In the genomic region with DNA sequence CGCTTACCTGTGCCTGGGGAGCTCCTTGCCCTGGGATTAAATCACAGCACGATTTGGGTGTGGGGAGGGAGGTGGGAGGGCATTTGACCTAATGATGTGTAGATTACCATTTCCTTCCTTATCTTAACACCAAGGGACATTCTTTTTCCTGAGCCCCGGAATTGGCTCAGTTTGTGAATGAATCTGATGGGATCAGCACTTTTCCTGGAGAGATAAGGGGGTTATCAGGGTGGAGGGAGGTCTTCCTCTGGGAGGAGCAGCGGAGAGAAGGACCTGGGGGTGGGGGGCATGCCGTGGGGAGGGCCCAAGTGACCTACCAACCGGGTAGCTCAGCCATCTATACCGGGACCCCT, we compare ENCODE assay signal across 23 cellular contexts.
DNase-seq lines count a peak whose midpoint lies in the region; ATAC-seq, FAIRE-seq and TF ChIP-seq lines count a peak whose summit lies in the region.
"Had no signal": no experiment of that assay in that cellular context is flagged by ENCODE, and none has a peak within 500 bp of the region (broad histone marks: within the 10 kb centered on the region; RNA-seq: fewer than 3 reads in every experiment).

No MANE protein-coding gene starts in this region.

- no peak overlapping the region for H3K4me3 ChIP-seq in HepG2 (replicated peaks in 1 of 3; ENCODE audit: insufficient read depth in 1 of 3, low read depth in 2 of 3, low read length in 3 of 3)
- H3K4me3 ChIP-seq in right lobe of liver, result no peak overlapping the region
- no peak overlapping the region for H3K4me3 ChIP-seq in astrocyte (ENCODE audit: insufficient read depth, low read depth, low read length)
- H3K4me3 ChIP-seq in mesenchymal stem cell (ENCODE audit: insufficient read depth in 1 of 2, low read depth in 1 of 2, low read length in 2 of 2), result no peak overlapping the region
- H3K4me3 ChIP-seq: HAP-1 had no signal

- H3K4me2 ChIP-seq in HepG2 (ENCODE audit: low read depth, low read length) (no peak overlapping the region), astrocyte (ENCODE audit: low read length) (no peak overlapping the region), mesenchymal stem cell (ENCODE audit: low read length, poor library complexity, severe bottlenecking) (no peak overlapping the region)

- no peak overlapping the region for H2BK5ac ChIP-seq in mesenchymal stem cell (ENCODE audit: low read depth, low read length, poor library complexity, severe bottlenecking)

- no peaks in the 10 kb centered on the region for H3K36me3 Mint-ChIP-seq in astrocyte (ENCODE audit: low read depth, unreplicated experiment)
- H3K36me3 Mint-ChIP-seq: CD8-positive, alpha-beta T cell; IgD-negative memory B cell had no signal

- H3K36me3 ChIP-seq in HepG2 (replicated peaks in 1 of 2; ENCODE audit: control insufficient read depth in 1 of 2, insufficient read depth in 2 of 2, low read length in 2 of 2), result no peaks in the 10 kb centered on the region
- no peaks in the 10 kb centered on the region for H3K36me3 ChIP-seq in right lobe of liver
- H3K36me3 ChIP-seq in astrocyte (ENCODE audit: insufficient read depth, low read length), result no peaks in the 10 kb centered on the region
- no peaks in the 10 kb centered on the region for H3K36me3 ChIP-seq in mesenchymal stem cell (ENCODE audit: control insufficient read depth in 1 of 2, insufficient read depth in 2 of 2, low read depth in 1 of 2, low read length in 2 of 2)
- H3K36me3 ChIP-seq: HAP-1 had no signal

- H3K27me3 ChIP-seq in HepG2 (ENCODE audit: control insufficient read depth in 1 of 2, insufficient read depth in 2 of 2, low read length in 2 of 2) (peaks cover 2 to 17% of the 10 kb centered on the region in 2 experiments; a peak in 4 of 5 replicates), right lobe of liver (no peaks in the 10 kb centered on the region), astrocyte (ENCODE audit: insufficient read depth, low read length) (no peaks in the 10 kb centered on the region), mesenchymal stem cell (ENCODE audit: control insufficient read depth in 1 of 2, insufficient read depth in 1 of 2, low read length in 2 of 2) (peaks cover 6 to 54% of the 10 kb centered on the region in 2 experiments)

- peaks cover 28% of the 10 kb centered on the region for H3K27me3 Mint-ChIP-seq in astrocyte (ENCODE audit: low read depth, unreplicated experiment)

- H3K79me2 ChIP-seq in HepG2 (ENCODE audit: insufficient read depth, low read length) (no peaks in the 10 kb centered on the region), astrocyte (ENCODE audit: insufficient read depth, low read length) (no peaks in the 10 kb centered on the region)

- H2BK12ac ChIP-seq in mesenchymal stem cell (ENCODE audit: low read length in 2 of 2), result no peak overlapping the region

- H3K79me1 ChIP-seq in mesenchymal stem cell (replicated peaks; ENCODE audit: low read length, poor library complexity, severe bottlenecking), result no peaks in the 10 kb centered on the region

- TF ChIP-seq CTCF in HepG2 (CRISPR knock-in tag; IDR thresholded peaks at IDR 0.05) (no peak), right lobe of liver (IDR thresholded peaks at IDR 0.05) (no peak), astrocyte (IDR thresholded peaks at IDR 0.05; ENCODE audit: insufficient read depth, low read depth, low read length) (no peak)

- POLR2A ChIA-PET in HepG2 (lab: Yijun Ruan, JAX), result no interaction called here

- H2BK15ac ChIP-seq in mesenchymal stem cell (ENCODE audit: low read depth, poor library complexity, severe bottlenecking), result no peak overlapping the region

- no peak overlapping the region for H3K27ac ChIP-seq in HepG2 (ENCODE audit: extremely low read length, insufficient read depth, low read length)
- H3K27ac ChIP-seq in right lobe of liver, result no peak overlapping the region
- H3K27ac ChIP-seq in astrocyte (ENCODE audit: low read depth, low read length), result no peak overlapping the region
- no peak overlapping the region for H3K27ac ChIP-seq in mesenchymal stem cell (ENCODE audit: low read length, poor library complexity, severe bottlenecking)
- no peak overlapping the region for H3K27ac ChIP-seq in substantia nigra (ENCODE audit: low read depth, low read length, poor library complexity, severe bottlenecking)
- H3K27ac ChIP-seq: 22Rv1, HL-60 had no signal

- peak overlapping the region in 1 of 2 experiments; percentile 13 for H3K14ac ChIP-seq in mesenchymal stem cell (ENCODE audit: low read length in 2 of 2)

- H3K4ac ChIP-seq in mesenchymal stem cell (ENCODE audit: low read depth in 1 of 2, low read length in 2 of 2), result peak overlapping the region in 1 of 2 experiments; percentile 9

- no peak overlapping the region for H3K18ac ChIP-seq in mesenchymal stem cell (ENCODE audit: low read depth in 1 of 2, low read length in 2 of 2)

- H3K4me1 ChIP-seq in HepG2 (ENCODE audit: insufficient read depth, low read length) (0 out of 2 replicates have a peak, but pooled peaks cover 7% of the 10 kb centered on the region), right lobe of liver (no peaks in the 10 kb centered on the region), astrocyte (ENCODE audit: insufficient read depth, low read length) (peaks cover 30% of the 10 kb centered on the region), mesenchymal stem cell (ENCODE audit: control insufficient read depth, insufficient read depth, low read depth, low read length) (peaks cover 32% of the 10 kb centered on the region)
- H3K4me1 ChIP-seq: HAP-1 had no signal

- peaks cover 25% of the 10 kb centered on the region for H3K4me1 Mint-ChIP-seq in astrocyte (ENCODE audit: low read depth, unreplicated experiment)
- H3K4me1 Mint-ChIP-seq: B cell had no signal

- H4K20me1 ChIP-seq in HepG2 (ENCODE audit: insufficient read depth, low read length), result no peaks in the 10 kb centered on the region
- no peaks in the 10 kb centered on the region for H4K20me1 ChIP-seq in astrocyte (ENCODE audit: insufficient read depth, low read length)

- H4K91ac ChIP-seq in mesenchymal stem cell (ENCODE audit: low read length), result no peak overlapping the region

- H3K9me3 Mint-ChIP-seq in astrocyte (ENCODE audit: unreplicated experiment), result peaks cover 3% of the 10 kb centered on the region
- H3K9me3 Mint-ChIP-seq: CD8-positive, alpha-beta T cell; IgD-negative memory B cell had no signal

- H2AFZ ChIP-seq in HepG2 (ENCODE audit: low read length), result no peak overlapping the region
- peak overlapping the region; percentile 32 for H2AFZ ChIP-seq in astrocyte (ENCODE audit: low read depth, low read length)
- H2AFZ ChIP-seq in mesenchymal stem cell (ENCODE audit: low read depth, low read length), result no peak overlapping the region

- CTCF ChIA-PET in HepG2 (lab: Yijun Ruan, JAX; ENCODE audit: low intra/inter-chr PET ratio, low total read pairs), result no interaction called here

- no peak for TF ChIP-seq RAD21 in HepG2 (CRISPR knock-in tag; IDR thresholded peaks at IDR 0.05)

- WGBS in HepG2 (ENCODE audit: low lambda C conversion rate), result 46% methylated on average over 7 of the region's 7 CpGs
- WGBS in right lobe of liver (ENCODE audit: insufficient coverage, low coverage, low lambda C conversion rate, missing lambda C conversion rate), result 4% methylated on average over 3 of the region's 7 CpGs
- 0% methylated on average over 1 of the region's 7 CpGs for whole genome bisulfite sequencing in mesenchymal stem cell

- no peaks in the 10 kb centered on the region for H3K9me3 ChIP-seq in HepG2 (ENCODE audit: low read length)
- H3K9me3 ChIP-seq in right lobe of liver, result no peaks in the 10 kb centered on the region
- no peaks in the 10 kb centered on the region for H3K9me3 ChIP-seq in astrocyte (ENCODE audit: insufficient read depth, low read depth, low read length)
- no peaks in the 10 kb centered on the region for H3K9me3 ChIP-seq in mesenchymal stem cell (ENCODE audit: control insufficient read depth, low read length)
- H3K9me3 ChIP-seq: HAP-1 had no signal

- no peak for DNase-seq in HepG2 (ENCODE audit: low spot score)
- no peak for DNase-seq in right lobe of liver
- DNase-seq in astrocyte (ENCODE audit: low read depth), result no peak
- no peak for DNase-seq in mesenchymal stem cell
- DNase-seq in AML-193 (lab: John Stamatoyannopoulos, UW), result no peak
- no peak for DNase-seq in substantia nigra (lab: John Stamatoyannopoulos, UW)
- DNase-seq in COLO829 (ENCODE audit: low spot score), result no peak
- DNase-seq in C1 segment of cervical spinal cord (lab: John Stamatoyannopoulos, UW), result no peak
- DNase-seq: CD8-positive, alpha-beta T cell; COR-L47; DMS 273 treated with DMSO at 0.1 percent for 48 hours; DMS53; DND-41; EL; KG1 had no signal

- TF ChIP-seq EP300 in HepG2 (IDR thresholded peaks at IDR 0.05; ENCODE audit: low read depth in 2 of 2, low read length in 2 of 2) (no peak), HepG2 (CRISPR knock-in tag; IDR thresholded peaks at IDR 0.05; ENCODE audit: borderline replicate concordance) (no peak)

- no peak overlapping the region for H4K8ac ChIP-seq in mesenchymal stem cell (ENCODE audit: low read length)

- in situ Hi-C loops in HepG2 (cut with HindIII; ENCODE audit: extremely low pct_ligation_motif_present, low pct_unique_long_range_greater_than_20kb), result no loop called here

- no peak for TF ChIP-seq POLR2A in HepG2 (IDR thresholded peaks at IDR 0.05; ENCODE audit: insufficient read depth in 1 of 2, low read depth in 2 of 2, low read length in 2 of 2)
- TF ChIP-seq POLR2A in right lobe of liver (IDR thresholded peaks at IDR 0.05), result no peak

- H3K9ac ChIP-seq in HepG2 (ENCODE audit: insufficient read depth, low read depth, low read length) (no peak overlapping the region), astrocyte (ENCODE audit: low read length) (no peak overlapping the region), mesenchymal stem cell (ENCODE audit: low read length) (no peak overlapping the region)

- FAIRE-seq in HepG2 (lab: Jason Lieb, UNC), result no peak
- FAIRE-seq in astrocyte (lab: Jason Lieb, UNC), result no peak
- FAIRE-seq: GM12891, GM19239, H1 had no signal

- peak overlapping the region; percentile 23 for H2AK5ac ChIP-seq in mesenchymal stem cell (ENCODE audit: low read length, severe bottlenecking)

- intact Hi-C loops in HepG2 (cut with micrococcal nuclease; ENCODE audit: unreplicated experiment), result no loop called here
- intact Hi-C loops in right lobe of liver (cut with DNase I), result no loop called here

- H3K27ac Mint-ChIP-seq in astrocyte (ENCODE audit: unreplicated experiment), result no peak overlapping the region
- H3K27ac Mint-ChIP-seq: B cell; CD8-positive, alpha-beta T cell had no signal

- H3K4me3 Mint-ChIP-seq in astrocyte (ENCODE audit: unreplicated experiment), result no peak overlapping the region
- H3K4me3 Mint-ChIP-seq: B cell; CD8-positive, alpha-beta T cell; IgD-negative memory B cell had no signal

- no peak for ATAC-seq in HepG2
- no peak for ATAC-seq in right lobe of liver
- ATAC-seq: CD8-positive, alpha-beta T cell had no signal

- no peak overlapping the region for H2BK120ac ChIP-seq in mesenchymal stem cell (ENCODE audit: low read depth, low read length)

- no TSS peak for BruUV-seq in HepG2 (replicated peaks; lab: Mats Ljungman, UMichigan)

- H3K23ac ChIP-seq in mesenchymal stem cell (ENCODE audit: low read length in 2 of 2), result no peak overlapping the region
